In the genomic region with DNA sequence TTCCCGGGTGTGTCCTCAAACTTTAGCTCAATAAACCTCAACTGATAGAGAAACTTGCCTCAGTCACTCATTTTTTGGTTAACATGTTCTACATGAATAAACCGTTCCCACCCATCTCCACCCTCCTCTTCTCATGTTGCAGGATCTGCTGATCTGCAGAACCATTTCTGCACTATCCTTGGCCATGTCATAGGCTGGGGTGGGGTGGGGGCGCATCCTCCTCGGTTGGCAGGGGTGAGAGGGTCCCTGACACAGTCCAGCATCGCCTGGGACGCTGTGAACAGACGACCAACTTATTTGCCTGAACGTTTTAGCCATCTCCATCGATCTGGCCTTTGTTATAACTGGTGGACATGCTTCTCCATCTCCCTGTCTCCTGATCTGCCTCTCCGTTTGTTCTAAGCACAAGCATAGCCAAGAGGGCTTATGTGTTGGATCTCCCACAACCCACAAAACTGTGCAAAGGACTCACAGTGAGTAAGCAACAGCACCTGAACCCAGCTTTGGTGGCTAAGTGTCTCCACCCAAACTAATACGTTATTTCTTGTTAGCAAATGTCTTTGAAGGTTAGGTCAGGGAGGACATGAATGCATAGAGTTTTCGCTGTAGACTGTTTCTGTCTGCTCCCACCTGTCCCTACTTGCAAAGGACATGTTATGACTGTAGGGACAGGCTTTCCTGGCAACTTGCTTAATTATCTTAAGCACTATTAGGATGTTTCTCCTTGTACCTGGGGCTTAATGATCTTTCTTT, we compare ENCODE assay signal across 22 cellular contexts. TPM values are rescaled to one million over a fixed set of nuclear protein-coding genes. Genes with fewer than 3 reads are reported as not detected.
DNase-seq lines count a peak whose midpoint lies in the region; ATAC-seq and TF ChIP-seq lines count a peak whose summit lies in the region.
"Had no signal": no experiment of that assay in that cellular context is flagged by ENCODE, and none has a peak within 500 bp of the region (broad histone marks: within the 10 kb centered on the region; RNA-seq: fewer than 3 reads in every experiment).

No MANE protein-coding gene starts in this region.

- no peak for TF ChIP-seq POLR2A in thyroid gland (IDR thresholded peaks at IDR 0.05)

- peaks cover 31 to 98% (median 82%) of the 10 kb centered on the region in 4 donors for H3K4me1 Mint-ChIP-seq in CD4-positive, CD25-positive, alpha-beta regulatory T cell
- H3K4me1 Mint-ChIP-seq in CD4-positive, alpha-beta T cell (ENCODE audit: low read depth), result peaks cover 87% of the 10 kb centered on the region
- peaks cover 72% of the 10 kb centered on the region for H3K4me1 Mint-ChIP-seq in activated T-helper 17 cell treated with anti-CD3 and anti-CD28 coated beads, Interleukin-2, amount 50 U/mL, for 72 hours
- H3K4me1 Mint-ChIP-seq: activated B cell treated with CpG ODN at 0.5 μM for 24 hours, memory B cell had no signal

- H3K36me3 ChIP-seq in CD4-positive, CD25-positive, alpha-beta regulatory T cell (ENCODE audit: control insufficient read depth, insufficient read depth, low read length), result peaks cover 13% of the 10 kb centered on the region
- no peaks in the 10 kb centered on the region for H3K36me3 ChIP-seq in thyroid gland
- H3K36me3 ChIP-seq: transverse colon had no signal

- POLR2A ChIA-PET in CD4-positive, alpha-beta T cell (lab: Charles Lee), result interaction anchor here (0.8 to 6.7 kb wide), 6 partner anchors 11 to 55 kb away, joined by 3 to 124 read pairs (median 4); no protein-coding TSS in a partner anchor

- TF ChIP-seq CTCF in CD4-positive, alpha-beta T cell (IDR thresholded peaks at IDR 0.05), result no peak
- TF ChIP-seq CTCF in thyroid gland (IDR thresholded peaks at IDR 0.05), result no peak

- 90 to 92% methylated on average over 12 of the region's 12 CpGs for WGBS in thyroid gland, 2 donors

- peak overlapping the region in 3 of 4 donors; percentile 26 to 94 (median 64) for H3K4me3 Mint-ChIP-seq in CD4-positive, CD25-positive, alpha-beta regulatory T cell
- peak overlapping the region; percentile 57 for H3K4me3 Mint-ChIP-seq in CD4-positive, alpha-beta T cell
- H3K4me3 Mint-ChIP-seq in activated T-helper 17 cell treated with anti-CD3 and anti-CD28 coated beads, Interleukin-2, amount 50 U/mL, for 72 hours, result peak overlapping the region; percentile 88
- H3K4me3 Mint-ChIP-seq: activated B cell treated with CpG ODN at 0.5 μM for 24 hours; dendritic cell treated with granulocyte-macrophage colony-stimulating factor and Interleukin-4, amounts not matched to agents 40 ng/mL and 50 ng/mL, for 4 days; HFFc6; memory B cell had no signal

- ATAC-seq in CD4-positive, CD25-positive, alpha-beta regulatory T cell (ENCODE audit: low read depth in 2 of 2), result no peak
- ATAC-seq in CD4-positive, alpha-beta T cell (ENCODE audit: poor library complexity), result no peak
- ATAC-seq in activated T-helper 17 cell treated with anti-CD3 and anti-CD28 coated beads, Interleukin-2, amount 50 U/mL, for 72 hours (replicated peaks), result no peak
- ATAC-seq in esophagus mucosa, result peak; percentile 43
- ATAC-seq: psoas muscle had no signal

- DNase-seq in CD4-positive, CD25-positive, alpha-beta regulatory T cell, result peak in 1 of 3 donors; percentile 58
- no peak for DNase-seq in CD4-positive, alpha-beta T cell
- DNase-seq in NCI-H446 treated with DMSO at 0.1 percent for 48 hours (lab: John Stamatoyannopoulos, UW) (no peak), thyroid gland (no peak)
- DNase-seq in activated CD4-positive, CD25-positive, alpha-beta regulatory T cell (lab: John Stamatoyannopoulos, UW), result no peak
- DNase-seq: activated B cell treated with CpG ODN at 0.5 μM for 24 hours; activated effector memory CD4-positive, alpha-beta T cell treated with anti-CD3 and anti-CD28 coated beads, Interleukin-2, amount 50 U/mL, for 16 hours; aorta; caudate nucleus; GM23248; HFFc6; NCI-H2081 treated with DMSO at 0.1 percent for 48 hours; OCI-M1; psoas muscle; SK-N-SH; stimulated activated CD4-positive, alpha-beta T cell treated with anti-CD3 and anti-CD28 coated beads, Interleukin-15, amount 100 ng/mL, for 24 hours; T1000; transverse colon had no signal

- peaks cover 0 to 1% (median 0%) of the 10 kb centered on the region in 7 donors for H3K9me3 Mint-ChIP-seq in CD4-positive, CD25-positive, alpha-beta regulatory T cell
- H3K9me3 Mint-ChIP-seq in CD4-positive, alpha-beta T cell, result no peaks in the 10 kb centered on the region
- no peaks in the 10 kb centered on the region for H3K9me3 Mint-ChIP-seq in activated T-helper 17 cell treated with anti-CD3 and anti-CD28 coated beads, Interleukin-2, amount 50 U/mL, for 72 hours
- H3K9me3 Mint-ChIP-seq: activated B cell treated with CpG ODN at 0.5 μM for 24 hours; dendritic cell treated with granulocyte-macrophage colony-stimulating factor and Interleukin-4, amounts not matched to agents 40 ng/mL and 50 ng/mL, for 4 days; memory B cell had no signal

- H3K27me3 ChIP-seq in CD4-positive, CD25-positive, alpha-beta regulatory T cell (ENCODE audit: control insufficient read depth, insufficient read depth, low read length), result no peaks in the 10 kb centered on the region
- no peaks in the 10 kb centered on the region for H3K27me3 ChIP-seq in CD4-positive, alpha-beta T cell (ENCODE audit: control insufficient read depth, insufficient read depth, low read length)
- no peaks in the 10 kb centered on the region for H3K27me3 ChIP-seq in thyroid gland
- H3K27me3 ChIP-seq: transverse colon had no signal

- peak overlapping the region; percentile 98 to 100 (median 98) for H3K27ac Mint-ChIP-seq in CD4-positive, CD25-positive, alpha-beta regulatory T cell
- peak overlapping the region; percentile 95 for H3K27ac Mint-ChIP-seq in CD4-positive, alpha-beta T cell
- H3K27ac Mint-ChIP-seq in activated T-helper 17 cell treated with anti-CD3 and anti-CD28 coated beads, Interleukin-2, amount 50 U/mL, for 72 hours, result peak overlapping the region; percentile 95
- H3K27ac Mint-ChIP-seq: activated B cell treated with CpG ODN at 0.5 μM for 24 hours; dendritic cell treated with granulocyte-macrophage colony-stimulating factor and Interleukin-4, amounts not matched to agents 40 ng/mL and 50 ng/mL, for 4 days; HFFc6; memory B cell had no signal

- H3K27me3 Mint-ChIP-seq in CD4-positive, CD25-positive, alpha-beta regulatory T cell, result no peaks in the 10 kb centered on the region
- no peaks in the 10 kb centered on the region for H3K27me3 Mint-ChIP-seq in CD4-positive, alpha-beta T cell
- H3K27me3 Mint-ChIP-seq in activated T-helper 17 cell treated with anti-CD3 and anti-CD28 coated beads, Interleukin-2, amount 50 U/mL, for 72 hours, result no peaks in the 10 kb centered on the region
- H3K27me3 Mint-ChIP-seq: dendritic cell treated with granulocyte-macrophage colony-stimulating factor and Interleukin-4, amounts not matched to agents 40 ng/mL and 50 ng/mL, for 4 days had no signal

- H3K27ac ChIP-seq in CD4-positive, CD25-positive, alpha-beta regulatory T cell (ENCODE audit: insufficient read depth, low read length, poor library complexity, severe bottlenecking), result peak overlapping the region; percentile 87
- peak overlapping the region; percentile 86 for H3K27ac ChIP-seq in CD4-positive, alpha-beta T cell (ENCODE audit: low read depth, low read length)
- H3K27ac ChIP-seq in thyroid gland, result no peak overlapping the region
- H3K27ac ChIP-seq: GM23248, psoas muscle had no signal

- H3K36me3 Mint-ChIP-seq in CD4-positive, CD25-positive, alpha-beta regulatory T cell, result peaks cover 45% of the 10 kb centered on the region
- H3K36me3 Mint-ChIP-seq in CD4-positive, alpha-beta T cell (ENCODE audit: low read depth), result peaks cover 58% of the 10 kb centered on the region
- peaks cover 46% of the 10 kb centered on the region for H3K36me3 Mint-ChIP-seq in activated T-helper 17 cell treated with anti-CD3 and anti-CD28 coated beads, Interleukin-2, amount 50 U/mL, for 72 hours (ENCODE audit: low read depth)
- H3K36me3 Mint-ChIP-seq: memory B cell had no signal

- CTCF ChIA-PET in CD4-positive, alpha-beta T cell (lab: Charles Lee), result interaction anchor here (1.3 to 3.0 kb wide), 2 partner anchors 12 to 52 kb away, joined by 4 to 14 read pairs; no protein-coding TSS in a partner anchor

- H3K9me3 ChIP-seq in CD4-positive, CD25-positive, alpha-beta regulatory T cell (ENCODE audit: control insufficient read depth in 2 of 2, low read length in 2 of 2), result no peaks in the 10 kb centered on the region
- H3K9me3 ChIP-seq in CD4-positive, alpha-beta T cell (ENCODE audit: control insufficient read depth, low read length), result no peaks in the 10 kb centered on the region
- no peaks in the 10 kb centered on the region for H3K9me3 ChIP-seq in thyroid gland
- H3K9me3 ChIP-seq: psoas muscle, SK-N-SH, transverse colon had no signal

- intact Hi-C loops in CD4-positive, alpha-beta T cell (cut with DNase I, micrococcal nuclease), result loop anchor here in 1 of 2 experiments (5.0 kb wide), 1 partner anchor 119 kb away; no protein-coding TSS in a partner anchor
- intact Hi-C loops in thyroid gland (cut with DNase I), result no loop called here

- peaks cover 59% of the 10 kb centered on the region for H3K4me1 ChIP-seq in CD4-positive, CD25-positive, alpha-beta regulatory T cell (ENCODE audit: control insufficient read depth, insufficient read depth, low read length, poor library complexity, severe bottlenecking)
- H3K4me1 ChIP-seq in thyroid gland, result no peaks in the 10 kb centered on the region
- H3K4me1 ChIP-seq: transverse colon had no signal

- H3K4me3 ChIP-seq in CD4-positive, CD25-positive, alpha-beta regulatory T cell (ENCODE audit: low read depth, low read length), result peak overlapping the region; percentile 63
- H3K4me3 ChIP-seq in thyroid gland (replicated peaks in 1 of 3), result no peak overlapping the region
- H3K4me3 ChIP-seq: GM23248, psoas muscle, transverse colon had no signal

RNA-seq across cellular contexts. Expression of gene PRKCQ, which starts 51.7 kb away (rescaled TPM):
- 87.3 TPM for total RNA-seq in CD4-positive, CD25-positive, alpha-beta regulatory T cell
- 10 to 100 TPM; 62.4 to 70.3 (median 66.8) TPM for polyA plus RNA-seq in CD4-positive, CD25-positive, alpha-beta regulatory T cell
- 10 to 100 TPM; 43.4 to 43.9 TPM for total RNA-seq in CD4-positive, alpha-beta T cell
- total RNA-seq in activated T-helper 17 cell treated with anti-CD3 and anti-CD28 coated beads, Interleukin-2, amount 50 U/mL, for 72 hours, result 10 to 100 TPM; 35.3 to 37.8 TPM
- total RNA-seq in esophagus mucosa (0.64 TPM), thyroid gland (10 to 100 TPM; 24.2 to 45.7 (median 34.5) TPM)
- total RNA-seq: GM23248, HFFc6 had no signal
- polyA plus RNA-seq: GM23248 had no signal

Comparison
In these comparisons a context has a peak if more than half of its experiments do, and no peak if none do; other contexts are left out.
1. H3K27ac ChIP-seq: peak in CD4-positive, CD25-positive, alpha-beta regulatory T cell (single experiment) and CD4-positive, alpha-beta T cell (single experiment); none in thyroid gland (0 of 3).
2. RNA of gene PRKCQ, which starts 51.7 kb away (total RNA-seq): 87.3 TPM in CD4-positive, CD25-positive, alpha-beta regulatory T cell (single experiment), 43.4 to 43.9 TPM in CD4-positive, alpha-beta T cell, 35.3 to 37.8 TPM in activated T-helper 17 cell treated with anti-CD3 and anti-CD28 coated beads, Interleukin-2, amount 50 U/mL, for 72 hours and 24.2 to 45.7 TPM in thyroid gland; 0.64 TPM in esophagus mucosa (single experiment); every median in the first group is over 10 times any median in the second.
3. Peak in every context shown above with its lines, with median percentiles within 50 percentile points of each other: H3K27ac Mint-ChIP-seq and H3K4me3 Mint-ChIP-seq.